ENCODE assay signal across 9 cellular contexts in the genomic region with DNA sequence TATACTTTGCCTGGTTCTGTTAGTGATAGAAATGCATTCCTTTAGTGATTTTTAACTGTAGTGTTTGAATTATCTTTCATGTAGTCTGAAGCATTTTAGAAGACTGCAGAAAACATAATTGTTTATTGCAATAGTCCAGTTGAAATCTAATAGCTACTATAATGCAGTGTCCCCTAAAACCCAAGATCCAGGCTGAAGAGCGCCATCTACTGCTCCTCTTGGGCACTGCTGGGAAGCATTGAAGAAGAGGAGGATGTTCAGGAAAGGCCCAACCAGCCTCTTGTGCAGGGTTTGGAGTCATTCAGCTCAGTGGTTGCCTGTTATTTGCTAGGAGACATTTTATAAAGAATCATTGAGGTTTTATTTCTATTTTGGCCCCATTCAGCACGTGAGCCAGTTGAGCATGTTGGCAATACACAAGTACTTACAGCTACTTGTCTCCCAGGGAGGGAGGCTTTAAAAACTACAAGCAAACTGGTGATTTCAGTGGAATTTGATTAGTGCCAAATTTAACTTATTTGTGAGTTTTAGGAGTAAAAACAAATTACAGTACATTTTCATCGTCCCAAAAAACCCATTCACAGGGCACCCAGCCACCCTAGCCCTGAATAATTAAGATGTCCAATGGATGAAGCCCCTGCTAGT.
A peak's percentile ranks its signal among the peaks of the same experiment; 100 is the strongest.
DNase-seq lines count a peak whose midpoint lies in the region; ATAC-seq, FAIRE-seq and TF ChIP-seq lines count a peak whose summit lies in the region.
"Had no signal": no experiment of that assay in that cellular context is flagged by ENCODE, and none has a peak within 500 bp of the region (broad histone marks: within the 10 kb centered on the region; RNA-seq: fewer than 3 reads in every experiment).

No MANE protein-coding gene starts in this region.

- H3K4me1 ChIP-seq in IMR-90 (ENCODE audit: control insufficient read depth, insufficient read depth, low read length) (peaks cover 8% of the 10 kb centered on the region), pancreas (peaks cover 0 to 5% (median 0%) of the 10 kb centered on the region in 3 donors), upper lobe of right lung (no peaks in the 10 kb centered on the region)

- TF ChIP-seq RAD21 in IMR-90 (IDR thresholded peaks at IDR 0.05; ENCODE audit: low read length): peak; percentile 95

- no peak; the same call in 1 of the 2 replicates for TF ChIP-seq POLR2A in IMR-90 (IDR thresholded peaks at IDR 0.05; ENCODE audit: low read depth, low read length)

- no peak overlapping the region for H3K9ac ChIP-seq in IMR-90 (ENCODE audit: low read depth, low read length)

- BruUV-seq in Calu3 (replicated peaks; lab: Mats Ljungman, UMichigan) (no TSS peak), IMR-90 (replicated peaks; lab: Mats Ljungman, UMichigan) (no TSS peak)

- H3K9me3 Mint-ChIP-seq in Calu3 (ENCODE audit: low read depth, unreplicated experiment): no peaks in the 10 kb centered on the region

- H2AK5ac ChIP-seq in IMR-90 (ENCODE audit: low read depth, low read length): no peak overlapping the region

- H3K18ac ChIP-seq in IMR-90 (ENCODE audit: low read depth, low read length): no peak overlapping the region

- no peak overlapping the region for H4K8ac ChIP-seq in IMR-90 (ENCODE audit: low read depth in 2 of 2, low read length in 2 of 2)

- H3K27ac Mint-ChIP-seq in Calu3 (ENCODE audit: unreplicated experiment): no peak overlapping the region

- dilution Hi-C loops in IMR-90 (cut with HindIII; ENCODE audit: low sequenced_read_pairs, unreplicated experiment): no loop called here

- H3K27ac ChIP-seq in IMR-90 (ENCODE audit: insufficient read depth, low read length): no peak overlapping the region
- H3K27ac ChIP-seq in pancreas: no peak overlapping the region
- no peak overlapping the region for H3K27ac ChIP-seq in upper lobe of right lung

- H3K4me3 Mint-ChIP-seq in Calu3 (ENCODE audit: low read depth, unreplicated experiment): no peak overlapping the region

- H3K14ac ChIP-seq in IMR-90 (replicated peaks; ENCODE audit: low read depth, low read length): no peak overlapping the region

- no peak overlapping the region for H2AK9ac ChIP-seq in IMR-90 (replicated peaks; ENCODE audit: low read depth, low read length, poor library complexity)

- no peaks in the 10 kb centered on the region for H3K9me3 ChIP-seq in IMR-90 (ENCODE audit: control insufficient read depth, insufficient read depth, low read length)
- no peaks in the 10 kb centered on the region for H3K9me3 ChIP-seq in pancreas
- H3K9me3 ChIP-seq in upper lobe of right lung: no peaks in the 10 kb centered on the region

- no peak overlapping the region for H2BK15ac ChIP-seq in IMR-90 (ENCODE audit: low read depth, low read length)

- in situ Hi-C loops in IMR-90 (cut with MboI; ENCODE audit: low sequenced_read_pairs): loop anchor here (10.0 kb wide), 1 partner anchor 371 kb away; no protein-coding TSS in a partner anchor

- peaks cover 18% of the 10 kb centered on the region for H3K4me1 Mint-ChIP-seq in Calu3 (ENCODE audit: low read depth, unreplicated experiment)

- peaks cover 9% of the 10 kb centered on the region; the same call in 1 of the 2 replicates for H4K20me1 ChIP-seq in IMR-90 (ENCODE audit: insufficient read depth, low read length)

- no peak overlapping the region for H2BK120ac ChIP-seq in IMR-90 (ENCODE audit: low read depth, low read length)

- peak; percentile 95 for TF ChIP-seq CTCF in Calu3 (IDR thresholded peaks at IDR 0.05; ENCODE audit: unreplicated experiment)
- peak; percentile 95 for TF ChIP-seq CTCF in IMR-90 (conservative IDR thresholded peaks at IDR 0.05; ENCODE audit: low read depth, low read length)
- TF ChIP-seq CTCF in pancreas (IDR thresholded peaks at IDR 0.05): peak; percentile 87 to 90 (median 88)
- TF ChIP-seq CTCF in upper lobe of right lung (IDR thresholded peaks at IDR 0.05): peak; percentile 95

- CTCF ChIA-PET in Calu3 (lab: Charles Lee): interaction anchor here (0.6 to 3.0 kb wide), 18 partner anchors 10 to 383 kb away, joined by 3 to 25 read pairs (median 5); a partner anchor contains a TSS
- CTCF ChIA-PET in IMR-90 (lab: Yijun Ruan, JAX): interaction anchor here (0.6 to 1.6 kb wide), 17 partner anchors 10 to 316 kb away, joined by 3 to 6 read pairs (median 4); no protein-coding TSS in a partner anchor

- H3K36me3 ChIP-seq in IMR-90 (ENCODE audit: control insufficient read depth, insufficient read depth, low read length) (peaks cover 23% of the 10 kb centered on the region), pancreas (peaks cover 0 to 39% (median 15%) of the 10 kb centered on the region in 3 donors), upper lobe of right lung (peaks cover 71% of the 10 kb centered on the region)

- FAIRE-seq in frontal cortex (lab: Jason Lieb, UNC) (no peak), pancreas (lab: Jason Lieb, UNC) (peak; percentile 69)
- FAIRE-seq: TTC549 had no signal

- POLR2A ChIA-PET in IMR-90 (lab: Charles Lee; ENCODE audit: unreplicated experiment): no interaction called here

- H4K91ac ChIP-seq in IMR-90 (ENCODE audit: insufficient read depth, low read depth, low read length): no peak overlapping the region

- H3K79me1 ChIP-seq in IMR-90 (ENCODE audit: low read depth in 1 of 2, low read length in 2 of 2): peaks cover 4 to 19% of the 10 kb centered on the region in 2 experiments; a peak in 3 of 4 replicates

- H3K23ac ChIP-seq in IMR-90 (ENCODE audit: low read depth, low read length): no peak overlapping the region

- H4K5ac ChIP-seq in IMR-90 (ENCODE audit: low read depth, low read length): no peak overlapping the region

- H2BK20ac ChIP-seq in IMR-90 (ENCODE audit: low read depth, low read length): no peak overlapping the region

- peak; percentile 75 for DNase-seq in Calu3
- DNase-seq in IMR-90: peak; percentile 68
- peak; percentile 39 to 61 for DNase-seq in SHP77 (lab: John Stamatoyannopoulos, UW)
- DNase-seq in activated gamma-delta T cell treated with anti-CD3 and anti-CD28 coated beads, Interleukin-2, amount 50 U/mL, for 16 hours (ENCODE audit: low read depth): peak; percentile 43
- peak; percentile 12 to 52 for DNase-seq in frontal cortex (ENCODE audit: low spot score in 2 of 2)
- peak in 4 of 6 donors; percentile 41 to 85 (median 70) for DNase-seq in pancreas
- DNase-seq in upper lobe of right lung: peak; percentile 75

- H2AFZ ChIP-seq in IMR-90 (replicated peaks; ENCODE audit: low read length, poor library complexity): no peak overlapping the region

- no peak overlapping the region for H3K4me2 ChIP-seq in IMR-90 (ENCODE audit: low read depth, low read length)

- H3K4me3 ChIP-seq in IMR-90 (ENCODE audit: insufficient read depth, low read depth, low read length) (no peak overlapping the region), pancreas (no peak overlapping the region), upper lobe of right lung (no peak overlapping the region)

- H3K56ac ChIP-seq in IMR-90 (ENCODE audit: extremely low read depth, insufficient read depth, low read length): no peak overlapping the region

- no peak overlapping the region for H3K4ac ChIP-seq in IMR-90 (ENCODE audit: low read depth, low read length)

- no peak overlapping the region for H2BK5ac ChIP-seq in IMR-90 (ENCODE audit: low read depth, low read length, poor library complexity, severe bottlenecking)

- peaks cover 5% of the 10 kb centered on the region; the same call in 1 of the 2 replicates for H3K9me1 ChIP-seq in IMR-90 (ENCODE audit: insufficient read depth, low read length)

- ATAC-seq in IMR-90 (ENCODE audit: low read depth): peak; percentile 88
- ATAC-seq in pancreas: peak; percentile 74 to 94 (median 92)
- peak; percentile 96 for ATAC-seq in upper lobe of right lung
- ATAC-seq in GM21447 (IDR thresholded peaks at IDR 0.05; ENCODE audit: unreplicated experiment): no peak

- no CpG with 5 or more reads among the region's 3 CpGs for WGBS in IMR-90 (ENCODE audit: extremely low coverage in 2 of 2, insufficient read length in 1 of 2), 2 experiments
- WGBS in pancreas, 2 donors: 42 to 49% methylated on average over 3 of the region's 3 CpGs

- no peaks in the 10 kb centered on the region for H3K27me3 ChIP-seq in IMR-90 (ENCODE audit: control insufficient read depth, insufficient read depth, low read length)
- H3K27me3 ChIP-seq in pancreas: no peaks in the 10 kb centered on the region
- no peaks in the 10 kb centered on the region for H3K27me3 ChIP-seq in upper lobe of right lung

- H3K36me3 Mint-ChIP-seq in Calu3 (ENCODE audit: insufficient read depth, unreplicated experiment): peaks cover 17% of the 10 kb centered on the region

- intact Hi-C loops in Calu3 (cut with micrococcal nuclease; ENCODE audit: unreplicated experiment) (loop anchor here (5.0 to 10.0 kb wide), 3 partner anchors 82 to 371 kb away; no protein-coding TSS in a partner anchor), IMR-90 (cut with micrococcal nuclease) (loop anchor here (1.0 to 5.0 kb wide), 4 partner anchors 163 to 315 kb away; no protein-coding TSS in a partner anchor), pancreas (cut with DNase I) (loop anchor here in 1 of 3 donors (10.0 kb wide), 1 partner anchor 311 kb away; no protein-coding TSS in a partner anchor), upper lobe of right lung (cut with DNase I) (no loop called here)

- no peaks in the 10 kb centered on the region for H3K27me3 Mint-ChIP-seq in Calu3 (ENCODE audit: unreplicated experiment)

TF ChIP-seq in IMR-90, 13 proteins besides CTCF, POLR2A, EP300 and RAD21:
- TF ChIP-seq BHLHE40 (IDR thresholded peaks at IDR 0.05; ENCODE audit: low read depth, low read length) (no peak), SMC3 (IDR thresholded peaks at IDR 0.05; ENCODE audit: low read depth, low read length) (peak; percentile 90)
